ENCODE assay signal across 1 cellular context in the genomic region with DNA sequence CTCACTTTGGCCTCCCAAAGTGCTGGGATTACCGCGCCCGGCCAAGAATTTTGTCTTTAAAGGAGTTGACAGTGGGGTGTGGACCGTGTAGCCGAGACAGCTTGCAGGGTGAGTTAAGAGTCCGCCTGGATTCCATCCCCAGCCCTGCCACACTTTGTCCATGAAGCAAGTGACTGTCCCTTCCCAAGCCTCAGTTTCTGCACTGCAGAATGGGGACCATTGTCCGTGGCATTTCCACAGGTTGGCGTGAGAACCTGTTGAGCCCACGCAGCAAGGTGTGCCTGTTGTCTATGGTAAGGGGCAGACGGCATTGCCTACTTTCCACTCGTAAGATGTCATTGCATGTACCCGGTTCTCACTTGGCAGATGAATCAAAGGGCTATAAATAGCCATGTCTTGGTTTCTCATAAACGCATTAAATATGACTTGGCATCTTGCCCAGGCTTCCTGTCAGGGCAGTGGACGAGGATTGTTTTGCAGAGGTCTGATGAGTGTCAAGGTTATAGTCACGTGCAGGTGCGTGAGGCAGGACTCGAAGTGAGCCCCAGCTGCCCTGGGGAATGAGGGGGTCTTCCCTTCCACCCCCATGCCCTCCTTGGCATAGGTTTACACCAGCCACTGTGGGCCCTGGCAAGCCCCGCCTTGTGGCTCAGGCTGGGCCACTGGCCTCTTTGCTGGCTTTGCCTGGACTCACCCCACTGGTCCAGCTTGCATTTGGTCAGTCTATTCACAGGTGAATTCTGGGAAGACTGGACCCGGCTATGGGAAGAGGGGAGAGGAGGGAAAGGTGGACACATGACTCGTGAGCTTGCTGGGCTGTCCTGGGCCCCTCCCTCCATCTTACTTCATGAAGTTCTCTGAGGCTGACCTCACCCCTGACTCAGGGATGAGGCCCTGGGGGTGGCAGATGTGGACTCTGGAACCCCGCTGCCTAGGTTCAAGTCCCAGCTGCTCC.
TF ChIP-seq lines count a peak whose summit lies in the region.

No MANE protein-coding gene starts in this region.

TF ChIP-seq in K562, 482 proteins besides CTCF, POLR2A, EP300 and RAD21 (continued from another document and continues in another):
- TF ChIP-seq, protein P1, sequence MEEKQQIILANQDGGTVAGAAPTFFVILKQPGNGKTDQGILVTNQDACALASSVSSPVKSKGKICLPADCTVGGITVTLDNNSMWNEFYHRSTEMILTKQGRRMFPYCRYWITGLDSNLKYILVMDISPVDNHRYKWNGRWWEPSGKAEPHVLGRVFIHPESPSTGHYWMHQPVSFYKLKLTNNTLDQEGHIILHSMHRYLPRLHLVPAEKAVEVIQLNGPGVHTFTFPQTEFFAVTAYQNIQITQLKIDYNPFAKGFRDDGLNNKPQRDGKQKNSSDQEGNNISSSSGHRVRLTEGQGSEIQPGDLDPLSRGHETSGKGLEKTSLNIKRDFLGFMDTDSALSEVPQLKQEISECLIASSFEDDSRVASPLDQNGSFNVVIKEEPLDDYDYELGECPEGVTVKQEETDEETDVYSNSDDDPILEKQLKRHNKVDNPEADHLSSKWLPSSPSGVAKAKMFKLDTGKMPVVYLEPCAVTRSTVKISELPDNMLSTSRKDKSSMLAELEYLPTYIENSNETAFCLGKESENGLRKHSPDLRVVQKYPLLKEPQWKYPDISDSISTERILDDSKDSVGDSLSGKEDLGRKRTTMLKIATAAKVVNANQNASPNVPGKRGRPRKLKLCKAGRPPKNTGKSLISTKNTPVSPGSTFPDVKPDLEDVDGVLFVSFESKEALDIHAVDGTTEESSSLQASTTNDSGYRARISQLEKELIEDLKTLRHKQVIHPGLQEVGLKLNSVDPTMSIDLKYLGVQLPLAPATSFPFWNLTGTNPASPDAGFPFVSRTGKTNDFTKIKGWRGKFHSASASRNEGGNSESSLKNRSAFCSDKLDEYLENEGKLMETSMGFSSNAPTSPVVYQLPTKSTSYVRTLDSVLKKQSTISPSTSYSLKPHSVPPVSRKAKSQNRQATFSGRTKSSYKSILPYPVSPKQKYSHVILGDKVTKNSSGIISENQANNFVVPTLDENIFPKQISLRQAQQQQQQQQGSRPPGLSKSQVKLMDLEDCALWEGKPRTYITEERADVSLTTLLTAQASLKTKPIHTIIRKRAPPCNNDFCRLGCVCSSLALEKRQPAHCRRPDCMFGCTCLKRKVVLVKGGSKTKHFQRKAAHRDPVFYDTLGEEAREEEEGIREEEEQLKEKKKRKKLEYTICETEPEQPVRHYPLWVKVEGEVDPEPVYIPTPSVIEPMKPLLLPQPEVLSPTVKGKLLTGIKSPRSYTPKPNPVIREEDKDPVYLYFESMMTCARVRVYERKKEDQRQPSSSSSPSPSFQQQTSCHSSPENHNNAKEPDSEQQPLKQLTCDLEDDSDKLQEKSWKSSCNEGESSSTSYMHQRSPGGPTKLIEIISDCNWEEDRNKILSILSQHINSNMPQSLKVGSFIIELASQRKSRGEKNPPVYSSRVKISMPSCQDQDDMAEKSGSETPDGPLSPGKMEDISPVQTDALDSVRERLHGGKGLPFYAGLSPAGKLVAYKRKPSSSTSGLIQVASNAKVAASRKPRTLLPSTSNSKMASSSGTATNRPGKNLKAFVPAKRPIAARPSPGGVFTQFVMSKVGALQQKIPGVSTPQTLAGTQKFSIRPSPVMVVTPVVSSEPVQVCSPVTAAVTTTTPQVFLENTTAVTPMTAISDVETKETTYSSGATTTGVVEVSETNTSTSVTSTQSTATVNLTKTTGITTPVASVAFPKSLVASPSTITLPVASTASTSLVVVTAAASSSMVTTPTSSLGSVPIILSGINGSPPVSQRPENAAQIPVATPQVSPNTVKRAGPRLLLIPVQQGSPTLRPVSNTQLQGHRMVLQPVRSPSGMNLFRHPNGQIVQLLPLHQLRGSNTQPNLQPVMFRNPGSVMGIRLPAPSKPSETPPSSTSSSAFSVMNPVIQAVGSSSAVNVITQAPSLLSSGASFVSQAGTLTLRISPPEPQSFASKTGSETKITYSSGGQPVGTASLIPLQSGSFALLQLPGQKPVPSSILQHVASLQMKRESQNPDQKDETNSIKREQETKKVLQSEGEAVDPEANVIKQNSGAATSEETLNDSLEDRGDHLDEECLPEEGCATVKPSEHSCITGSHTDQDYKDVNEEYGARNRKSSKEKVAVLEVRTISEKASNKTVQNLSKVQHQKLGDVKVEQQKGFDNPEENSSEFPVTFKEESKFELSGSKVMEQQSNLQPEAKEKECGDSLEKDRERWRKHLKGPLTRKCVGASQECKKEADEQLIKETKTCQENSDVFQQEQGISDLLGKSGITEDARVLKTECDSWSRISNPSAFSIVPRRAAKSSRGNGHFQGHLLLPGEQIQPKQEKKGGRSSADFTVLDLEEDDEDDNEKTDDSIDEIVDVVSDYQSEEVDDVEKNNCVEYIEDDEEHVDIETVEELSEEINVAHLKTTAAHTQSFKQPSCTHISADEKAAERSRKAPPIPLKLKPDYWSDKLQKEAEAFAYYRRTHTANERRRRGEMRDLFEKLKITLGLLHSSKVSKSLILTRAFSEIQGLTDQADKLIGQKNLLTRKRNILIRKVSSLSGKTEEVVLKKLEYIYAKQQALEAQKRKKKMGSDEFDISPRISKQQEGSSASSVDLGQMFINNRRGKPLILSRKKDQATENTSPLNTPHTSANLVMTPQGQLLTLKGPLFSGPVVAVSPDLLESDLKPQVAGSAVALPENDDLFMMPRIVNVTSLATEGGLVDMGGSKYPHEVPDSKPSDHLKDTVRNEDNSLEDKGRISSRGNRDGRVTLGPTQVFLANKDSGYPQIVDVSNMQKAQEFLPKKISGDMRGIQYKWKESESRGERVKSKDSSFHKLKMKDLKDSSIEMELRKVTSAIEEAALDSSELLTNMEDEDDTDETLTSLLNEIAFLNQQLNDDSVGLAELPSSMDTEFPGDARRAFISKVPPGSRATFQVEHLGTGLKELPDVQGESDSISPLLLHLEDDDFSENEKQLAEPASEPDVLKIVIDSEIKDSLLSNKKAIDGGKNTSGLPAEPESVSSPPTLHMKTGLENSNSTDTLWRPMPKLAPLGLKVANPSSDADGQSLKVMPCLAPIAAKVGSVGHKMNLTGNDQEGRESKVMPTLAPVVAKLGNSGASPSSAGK (IDR thresholded peaks at IDR 0.05), result peak; percentile 37
- TF ChIP-seq SOX6 (IDR thresholded peaks at IDR 0.05) (0 out of 2 replicates have a peak, but pooled peaks have one; percentile 18), ZNF224 (CRISPR knock-in tag; IDR thresholded peaks at IDR 0.05) (no peak), ZNF253 (CRISPR knock-in tag; conservative IDR thresholded peaks at IDR 0.05) (no peak), HNRNPUL1 (IDR thresholded peaks at IDR 0.05; ENCODE audit: low read length) (no peak), SMARCA4 (IDR thresholded peaks at IDR 0.05) (no peak), MBD2 (IDR thresholded peaks at IDR 0.05; ENCODE audit: borderline replicate concordance, low read depth) (no peak), RBM15 (IDR thresholded peaks at IDR 0.05; ENCODE audit: insufficient read depth, low read length) (no peak)
- TF ChIP-seq, protein P2, sequence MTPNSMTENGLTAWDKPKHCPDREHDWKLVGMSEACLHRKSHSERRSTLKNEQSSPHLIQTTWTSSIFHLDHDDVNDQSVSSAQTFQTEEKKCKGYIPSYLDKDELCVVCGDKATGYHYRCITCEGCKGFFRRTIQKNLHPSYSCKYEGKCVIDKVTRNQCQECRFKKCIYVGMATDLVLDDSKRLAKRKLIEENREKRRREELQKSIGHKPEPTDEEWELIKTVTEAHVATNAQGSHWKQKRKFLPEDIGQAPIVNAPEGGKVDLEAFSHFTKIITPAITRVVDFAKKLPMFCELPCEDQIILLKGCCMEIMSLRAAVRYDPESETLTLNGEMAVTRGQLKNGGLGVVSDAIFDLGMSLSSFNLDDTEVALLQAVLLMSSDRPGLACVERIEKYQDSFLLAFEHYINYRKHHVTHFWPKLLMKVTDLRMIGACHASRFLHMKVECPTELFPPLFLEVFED (CRISPR knock-in tag; conservative IDR thresholded peaks at IDR 0.05), result no peak
- TF ChIP-seq, protein P3, sequence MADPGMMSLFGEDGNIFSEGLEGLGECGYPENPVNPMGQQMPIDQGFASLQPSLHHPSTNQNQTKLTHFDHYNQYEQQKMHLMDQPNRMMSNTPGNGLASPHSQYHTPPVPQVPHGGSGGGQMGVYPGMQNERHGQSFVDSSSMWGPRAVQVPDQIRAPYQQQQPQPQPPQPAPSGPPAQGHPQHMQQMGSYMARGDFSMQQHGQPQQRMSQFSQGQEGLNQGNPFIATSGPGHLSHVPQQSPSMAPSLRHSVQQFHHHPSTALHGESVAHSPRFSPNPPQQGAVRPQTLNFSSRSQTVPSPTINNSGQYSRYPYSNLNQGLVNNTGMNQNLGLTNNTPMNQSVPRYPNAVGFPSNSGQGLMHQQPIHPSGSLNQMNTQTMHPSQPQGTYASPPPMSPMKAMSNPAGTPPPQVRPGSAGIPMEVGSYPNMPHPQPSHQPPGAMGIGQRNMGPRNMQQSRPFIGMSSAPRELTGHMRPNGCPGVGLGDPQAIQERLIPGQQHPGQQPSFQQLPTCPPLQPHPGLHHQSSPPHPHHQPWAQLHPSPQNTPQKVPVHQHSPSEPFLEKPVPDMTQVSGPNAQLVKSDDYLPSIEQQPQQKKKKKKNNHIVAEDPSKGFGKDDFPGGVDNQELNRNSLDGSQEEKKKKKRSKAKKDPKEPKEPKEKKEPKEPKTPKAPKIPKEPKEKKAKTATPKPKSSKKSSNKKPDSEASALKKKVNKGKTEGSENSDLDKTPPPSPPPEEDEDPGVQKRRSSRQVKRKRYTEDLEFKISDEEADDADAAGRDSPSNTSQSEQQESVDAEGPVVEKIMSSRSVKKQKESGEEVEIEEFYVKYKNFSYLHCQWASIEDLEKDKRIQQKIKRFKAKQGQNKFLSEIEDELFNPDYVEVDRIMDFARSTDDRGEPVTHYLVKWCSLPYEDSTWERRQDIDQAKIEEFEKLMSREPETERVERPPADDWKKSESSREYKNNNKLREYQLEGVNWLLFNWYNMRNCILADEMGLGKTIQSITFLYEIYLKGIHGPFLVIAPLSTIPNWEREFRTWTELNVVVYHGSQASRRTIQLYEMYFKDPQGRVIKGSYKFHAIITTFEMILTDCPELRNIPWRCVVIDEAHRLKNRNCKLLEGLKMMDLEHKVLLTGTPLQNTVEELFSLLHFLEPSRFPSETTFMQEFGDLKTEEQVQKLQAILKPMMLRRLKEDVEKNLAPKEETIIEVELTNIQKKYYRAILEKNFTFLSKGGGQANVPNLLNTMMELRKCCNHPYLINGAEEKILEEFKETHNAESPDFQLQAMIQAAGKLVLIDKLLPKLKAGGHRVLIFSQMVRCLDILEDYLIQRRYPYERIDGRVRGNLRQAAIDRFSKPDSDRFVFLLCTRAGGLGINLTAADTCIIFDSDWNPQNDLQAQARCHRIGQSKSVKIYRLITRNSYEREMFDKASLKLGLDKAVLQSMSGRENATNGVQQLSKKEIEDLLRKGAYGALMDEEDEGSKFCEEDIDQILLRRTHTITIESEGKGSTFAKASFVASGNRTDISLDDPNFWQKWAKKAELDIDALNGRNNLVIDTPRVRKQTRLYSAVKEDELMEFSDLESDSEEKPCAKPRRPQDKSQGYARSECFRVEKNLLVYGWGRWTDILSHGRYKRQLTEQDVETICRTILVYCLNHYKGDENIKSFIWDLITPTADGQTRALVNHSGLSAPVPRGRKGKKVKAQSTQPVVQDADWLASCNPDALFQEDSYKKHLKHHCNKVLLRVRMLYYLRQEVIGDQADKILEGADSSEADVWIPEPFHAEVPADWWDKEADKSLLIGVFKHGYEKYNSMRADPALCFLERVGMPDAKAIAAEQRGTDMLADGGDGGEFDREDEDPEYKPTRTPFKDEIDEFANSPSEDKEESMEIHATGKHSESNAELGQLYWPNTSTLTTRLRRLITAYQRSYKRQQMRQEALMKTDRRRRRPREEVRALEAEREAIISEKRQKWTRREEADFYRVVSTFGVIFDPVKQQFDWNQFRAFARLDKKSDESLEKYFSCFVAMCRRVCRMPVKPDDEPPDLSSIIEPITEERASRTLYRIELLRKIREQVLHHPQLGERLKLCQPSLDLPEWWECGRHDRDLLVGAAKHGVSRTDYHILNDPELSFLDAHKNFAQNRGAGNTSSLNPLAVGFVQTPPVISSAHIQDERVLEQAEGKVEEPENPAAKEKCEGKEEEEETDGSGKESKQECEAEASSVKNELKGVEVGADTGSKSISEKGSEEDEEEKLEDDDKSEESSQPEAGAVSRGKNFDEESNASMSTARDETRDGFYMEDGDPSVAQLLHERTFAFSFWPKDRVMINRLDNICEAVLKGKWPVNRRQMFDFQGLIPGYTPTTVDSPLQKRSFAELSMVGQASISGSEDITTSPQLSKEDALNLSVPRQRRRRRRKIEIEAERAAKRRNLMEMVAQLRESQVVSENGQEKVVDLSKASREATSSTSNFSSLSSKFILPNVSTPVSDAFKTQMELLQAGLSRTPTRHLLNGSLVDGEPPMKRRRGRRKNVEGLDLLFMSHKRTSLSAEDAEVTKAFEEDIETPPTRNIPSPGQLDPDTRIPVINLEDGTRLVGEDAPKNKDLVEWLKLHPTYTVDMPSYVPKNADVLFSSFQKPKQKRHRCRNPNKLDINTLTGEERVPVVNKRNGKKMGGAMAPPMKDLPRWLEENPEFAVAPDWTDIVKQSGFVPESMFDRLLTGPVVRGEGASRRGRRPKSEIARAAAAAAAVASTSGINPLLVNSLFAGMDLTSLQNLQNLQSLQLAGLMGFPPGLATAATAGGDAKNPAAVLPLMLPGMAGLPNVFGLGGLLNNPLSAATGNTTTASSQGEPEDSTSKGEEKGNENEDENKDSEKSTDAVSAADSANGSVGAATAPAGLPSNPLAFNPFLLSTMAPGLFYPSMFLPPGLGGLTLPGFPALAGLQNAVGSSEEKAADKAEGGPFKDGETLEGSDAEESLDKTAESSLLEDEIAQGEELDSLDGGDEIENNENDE (IDR thresholded peaks at IDR 0.05; ENCODE audit: low read depth, low read length), result no peak
- TF ChIP-seq, protein P4, sequence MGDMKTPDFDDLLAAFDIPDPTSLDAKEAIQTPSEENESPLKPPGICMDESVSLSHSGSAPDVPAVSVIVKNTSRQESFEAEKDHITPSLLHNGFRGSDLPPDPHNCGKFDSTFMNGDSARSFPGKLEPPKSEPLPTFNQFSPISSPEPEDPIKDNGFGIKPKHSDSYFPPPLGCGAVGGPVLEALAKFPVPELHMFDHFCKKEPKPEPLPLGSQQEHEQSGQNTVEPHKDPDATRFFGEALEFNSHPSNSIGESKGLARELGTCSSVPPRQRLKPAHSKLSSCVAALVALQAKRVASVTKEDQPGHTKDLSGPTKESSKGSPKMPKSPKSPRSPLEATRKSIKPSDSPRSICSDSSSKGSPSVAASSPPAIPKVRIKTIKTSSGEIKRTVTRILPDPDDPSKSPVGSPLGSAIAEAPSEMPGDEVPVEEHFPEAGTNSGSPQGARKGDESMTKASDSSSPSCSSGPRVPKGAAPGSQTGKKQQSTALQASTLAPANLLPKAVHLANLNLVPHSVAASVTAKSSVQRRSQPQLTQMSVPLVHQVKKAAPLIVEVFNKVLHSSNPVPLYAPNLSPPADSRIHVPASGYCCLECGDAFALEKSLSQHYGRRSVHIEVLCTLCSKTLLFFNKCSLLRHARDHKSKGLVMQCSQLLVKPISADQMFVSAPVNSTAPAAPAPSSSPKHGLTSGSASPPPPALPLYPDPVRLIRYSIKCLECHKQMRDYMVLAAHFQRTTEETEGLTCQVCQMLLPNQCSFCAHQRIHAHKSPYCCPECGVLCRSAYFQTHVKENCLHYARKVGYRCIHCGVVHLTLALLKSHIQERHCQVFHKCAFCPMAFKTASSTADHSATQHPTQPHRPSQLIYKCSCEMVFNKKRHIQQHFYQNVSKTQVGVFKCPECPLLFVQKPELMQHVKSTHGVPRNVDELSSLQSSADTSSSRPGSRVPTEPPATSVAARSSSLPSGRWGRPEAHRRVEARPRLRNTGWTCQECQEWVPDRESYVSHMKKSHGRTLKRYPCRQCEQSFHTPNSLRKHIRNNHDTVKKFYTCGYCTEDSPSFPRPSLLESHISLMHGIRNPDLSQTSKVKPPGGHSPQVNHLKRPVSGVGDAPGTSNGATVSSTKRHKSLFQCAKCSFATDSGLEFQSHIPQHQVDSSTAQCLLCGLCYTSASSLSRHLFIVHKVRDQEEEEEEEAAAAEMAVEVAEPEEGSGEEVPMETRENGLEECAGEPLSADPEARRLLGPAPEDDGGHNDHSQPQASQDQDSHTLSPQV (IDR thresholded peaks at IDR 0.05), result no peak
